Comparison of ENCODE assay signal across 10 cellular contexts in genomic region chr18:23719634-23720201, GRCh38. TPM values are rescaled to one million over a fixed set of nuclear protein-coding genes. Genes with fewer than 3 reads are reported as not detected.
DNase-seq lines count a peak whose midpoint lies in the region; ATAC-seq and TF ChIP-seq lines count a peak whose summit lies in the region.
"Had no signal": no experiment of that assay in that cellular context is flagged by ENCODE, and none has a peak within 500 bp of the region (broad histone marks: within the 10 kb centered on the region; RNA-seq: fewer than 3 reads in every experiment).

No MANE protein-coding gene starts in this region.

- peak; percentile 87 for DNase-seq in AG09319 (ENCODE audit: extremely low read depth, low read depth)
- peak; percentile 90 for DNase-seq in LoVo (ENCODE audit: low spot score)
- DNase-seq in choroid plexus epithelial cell (ENCODE audit: low read depth), result peak; percentile 88
- no peak for DNase-seq in lower lobe of right lung
- DNase-seq in NCI-H69 (lab: John Stamatoyannopoulos, UW), result no peak
- DNase-seq in effector memory CD4-positive, alpha-beta T cell, result no peak
- no peak for DNase-seq in NCI-H1092 treated with DMSO at 0.1 percent for 48 hours (lab: John Stamatoyannopoulos, UW)
- DNase-seq: NCI-H1105, retina had no signal

- no peak for TF ChIP-seq CTCF in AG09319 (IDR thresholded peaks at IDR 0.05; ENCODE audit: low read depth, low read length)
- no peak for TF ChIP-seq CTCF in choroid plexus epithelial cell (conservative IDR thresholded peaks at IDR 0.05; ENCODE audit: low read depth, low read length)
- TF ChIP-seq CTCF in lower lobe of right lung (IDR thresholded peaks at IDR 0.05), result no peak

- H3K36me3 ChIP-seq in lower lobe of right lung, result no peaks in the 10 kb centered on the region
- no peaks in the 10 kb centered on the region for H3K36me3 ChIP-seq in effector memory CD4-positive, alpha-beta T cell (ENCODE audit: control insufficient read depth, insufficient read depth, low read length)

- ATAC-seq in lower lobe of right lung, result peak; percentile 75 to 88
- ATAC-seq in GM19328 (IDR thresholded peaks at IDR 0.05; ENCODE audit: unreplicated experiment), result no peak

- H3K27me3 ChIP-seq in lower lobe of right lung (ENCODE audit: low read depth), result no peaks in the 10 kb centered on the region
- no peaks in the 10 kb centered on the region for H3K27me3 ChIP-seq in effector memory CD4-positive, alpha-beta T cell (replicated peaks; ENCODE audit: control insufficient read depth, insufficient read depth, low read length, poor library complexity, severe bottlenecking)

- H3K4me1 ChIP-seq in lower lobe of right lung, result no peaks in the 10 kb centered on the region
- no peaks in the 10 kb centered on the region for H3K4me1 ChIP-seq in effector memory CD4-positive, alpha-beta T cell (ENCODE audit: control insufficient read depth, insufficient read depth, low read length, poor library complexity, severe bottlenecking)

- H3K27ac ChIP-seq in lower lobe of right lung, result no peak overlapping the region
- H3K27ac ChIP-seq in effector memory CD4-positive, alpha-beta T cell (ENCODE audit: insufficient read depth, low read length, poor library complexity, severe bottlenecking), result no peak overlapping the region

- H3K4me3 ChIP-seq in choroid plexus epithelial cell (ENCODE audit: low read depth, low read length), result no peak overlapping the region
- H3K4me3 ChIP-seq in lower lobe of right lung, result no peak overlapping the region
- H3K4me3 ChIP-seq in effector memory CD4-positive, alpha-beta T cell (ENCODE audit: insufficient read depth, low read depth, low read length, poor library complexity, severe bottlenecking), result no peak overlapping the region

- H3K9me3 ChIP-seq in lower lobe of right lung, result no peaks in the 10 kb centered on the region
- no peaks in the 10 kb centered on the region for H3K9me3 ChIP-seq in effector memory CD4-positive, alpha-beta T cell (ENCODE audit: control insufficient read depth, low read length)

- intact Hi-C loops in lower lobe of right lung (cut with DNase I), result no loop called here

RNA-seq across cellular contexts. Expression of gene LAMA3, which starts 30.5 kb away (rescaled TPM):
- 89.1 TPM for total RNA-seq in lower lobe of right lung

RNA-seq across cellular contexts. Expression of gene ANKRD29, which starts 57.0 kb away (rescaled TPM):
- 56.5 TPM for total RNA-seq in lower lobe of right lung

Comparison
In these comparisons a context has a peak if more than half of its experiments do, and no peak if none do; other contexts are left out.
1. DNase-seq: peak in AG09319 (single experiment), LoVo (single experiment) and choroid plexus epithelial cell (single experiment); none in lower lobe of right lung (single experiment), NCI-H69 (single experiment), effector memory CD4-positive, alpha-beta T cell (0 of 3) and NCI-H1092 treated with DMSO at 0.1 percent for 48 hours (single experiment).